ENCODE assay signal across 8 cellular contexts in genomic region chr1:109075531-109076490, GRCh38. TPM values are rescaled to one million over a fixed set of nuclear protein-coding genes. Genes with fewer than 3 reads are reported as not detected.
A peak's percentile ranks its signal among the peaks of the same experiment; 100 is the strongest.
DNase-seq lines count a peak whose midpoint lies in the region; ATAC-seq and TF ChIP-seq lines count a peak whose summit lies in the region.

TSS of gene TAF13 (minus strand) at chr1:109076003. CDS start at chr1:109075947, 56 bp downstream.

- ATAC-seq in GM18498 (IDR thresholded peaks at IDR 0.05; ENCODE audit: unreplicated experiment) (peak; percentile 100), HG02885 (IDR thresholded peaks at IDR 0.05; ENCODE audit: poor library complexity, unreplicated experiment) (peak; percentile 100)

- intact Hi-C loops in T-helper 2 cell treated with Interferon-gamma antibody and Interleukin-4, amounts not matched to agents 100 ng/mL and 5 ng/mL, for 36 hours (cut with micrococcal nuclease), result loop anchor here (1.0 kb wide), 3 partner anchors 14 to 35 kb away; partner anchors contain the start of gene TMEM167B
- intact Hi-C loops in uterus (cut with DNase I; ENCODE audit: low total_unique reads), result no loop called here

- TF ChIP-seq CTCF in right atrium auricular region (IDR thresholded peaks at IDR 0.05), result peak in 1 of 2 donors; percentile 49
- TF ChIP-seq CTCF in uterus (IDR thresholded peaks at IDR 0.05), result peak; percentile 25 to 79 (median 51)

- H3K9me3 ChIP-seq in right atrium auricular region (no peaks in the 10 kb centered on the region), uterus (no peaks in the 10 kb centered on the region)

- DNase-seq in NCI-H1694 treated with DMSO at 0.1 percent for 48 hours (lab: John Stamatoyannopoulos, UW) (peak; percentile 93), anterior cingulate cortex (lab: John Stamatoyannopoulos, UW) (peak; percentile 44 to 97 (median 92)), right atrium auricular region (ENCODE audit: low spot score) (peak; percentile 95), pulmonary artery endothelial cell (ENCODE audit: low read depth, low spot score) (peak; percentile 91), uterus (peak; percentile 92)

- TF ChIP-seq POLR2A in uterus (IDR thresholded peaks at IDR 0.05), result peak; percentile 86 to 89

- H3K36me3 ChIP-seq in right atrium auricular region (peaks cover 4% of the 10 kb centered on the region), uterus (no peaks in the 10 kb centered on the region)

- H3K27ac ChIP-seq in right atrium auricular region, result peak within 1 kb of the TSS; percentile 88 to 97
- H3K27ac ChIP-seq in uterus, result peak within 1 kb of the TSS; percentile 96 to 97

- H3K4me3 ChIP-seq in right atrium auricular region (peak within 1 kb of the TSS; percentile 74 to 92), uterus (peak within 1 kb of the TSS; percentile 84 to 87)

- peaks cover 0 to 18% of the 10 kb centered on the region in 2 donors for H3K4me1 ChIP-seq in right atrium auricular region
- peaks cover 0 to 6% of the 10 kb centered on the region in 2 donors for H3K4me1 ChIP-seq in uterus

- H3K27me3 ChIP-seq in right atrium auricular region, result no peaks in the 10 kb centered on the region
- no peaks in the 10 kb centered on the region for H3K27me3 ChIP-seq in uterus

RNA-seq across cellular contexts. Expression of gene TAF13, which starts in this region (rescaled TPM):
- 20.4 and 22.4 TPM in 2 replicates for total RNA-seq in T-helper 2 cell treated with Interferon-gamma antibody and Interleukin-4, amounts not matched to agents 100 ng/mL and 5 ng/mL, for 36 hours
- total RNA-seq in right atrium auricular region (10 to 100 TPM; 32.2 to 35.9 TPM), pulmonary artery endothelial cell (68.0 and 145 TPM in 2 replicates), uterus (10 to 100 TPM in 3 of 4 donors, 1 to 10 TPM in 1; 2.0 to 56.3 (median 25.7) TPM)

Comparison
In these comparisons a context has a peak if more than half of its experiments do, and no peak if none do; other contexts are left out.
1. Peak in every context shown above with its lines: DNase-seq, ATAC-seq, H3K4me3 ChIP-seq and H3K27ac ChIP-seq.